In the genomic region with DNA sequence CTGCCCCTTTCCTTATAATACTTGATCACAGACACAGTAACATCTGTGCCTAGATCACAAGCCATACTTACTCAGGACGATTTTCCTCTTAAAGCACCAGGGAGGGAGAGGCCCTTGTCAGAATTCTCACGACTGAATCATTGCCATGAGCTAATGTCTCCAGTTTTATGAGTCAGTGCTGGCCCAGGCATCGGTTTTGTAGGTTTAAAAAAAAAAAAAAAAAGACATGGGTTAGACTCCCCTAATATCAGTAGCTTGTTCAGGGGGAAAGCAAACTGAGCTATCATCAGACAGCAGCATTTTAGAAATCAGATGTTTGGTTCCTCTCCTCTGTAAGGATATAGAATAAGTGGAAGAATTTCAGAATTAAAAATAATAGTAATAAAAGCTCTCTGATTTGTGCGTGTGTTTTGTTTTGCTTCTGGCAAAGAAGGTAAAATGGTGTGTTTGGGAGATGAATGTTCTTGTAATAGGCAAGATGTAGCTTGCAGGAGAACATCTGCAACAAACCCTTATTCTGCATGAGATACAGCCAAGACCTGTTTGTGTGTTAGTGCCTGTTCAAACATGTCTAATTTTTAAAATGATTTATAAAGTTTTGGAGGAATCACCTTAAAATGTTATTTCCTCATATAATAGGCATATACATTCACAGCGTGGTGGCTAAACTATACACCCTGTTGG, we compare ENCODE assay signal across 12 cellular contexts.
DNase-seq lines count a peak whose midpoint lies in the region; FAIRE-seq and TF ChIP-seq lines count a peak whose summit lies in the region.
"Had no signal": no experiment of that assay in that cellular context is flagged by ENCODE, and none has a peak within 500 bp of the region (broad histone marks: within the 10 kb centered on the region; RNA-seq: fewer than 3 reads in every experiment).

No MANE protein-coding gene starts in this region.

- DNase-seq in NCI-H82 (lab: John Stamatoyannopoulos, UW): peak; percentile 36
- DNase-seq in NCI-H82 treated with DMSO at 0.1 percent for 48 hours (lab: John Stamatoyannopoulos, UW; ENCODE audit: unreplicated experiment): no peak
- DNase-seq in RCC 7860 (ENCODE audit: low spot score): peak; percentile 90
- DNase-seq in fibroblast of mammary gland (ENCODE audit: low read depth): peak; percentile 94
- peak; percentile 18 for DNase-seq in smooth muscle cell of the brain vasculature (ENCODE audit: low read depth, low spot score)
- no peak for DNase-seq in globus pallidus (ENCODE audit: low spot score)
- DNase-seq in NOMO-1 (lab: John Stamatoyannopoulos, UW; ENCODE audit: unreplicated experiment in 2 of 2): no peak
- DNase-seq in T-helper 9 cell: no peak
- DNase-seq: activated CD4-positive, alpha-beta T cell treated with anti-CD3 and anti-CD28 coated beads, Interleukin-2, amount 50 U/mL, for 48 hours; head of caudate nucleus had no signal

- no peak for TF ChIP-seq CTCF in fibroblast of mammary gland (conservative IDR thresholded peaks at IDR 0.05; ENCODE audit: control insufficient read depth, insufficient read depth, low read depth, low read length)

- peak; percentile 96 for FAIRE-seq in RCC 7860 (lab: Jason Lieb, UNC)

- no peak overlapping the region for H3K4me3 ChIP-seq in fibroblast of mammary gland (ENCODE audit: control insufficient read depth, low read depth, low read length)
- H3K4me3 ChIP-seq: adrenal gland, SJSA1 had no signal

Comparison
In these comparisons a context has a peak if more than half of its experiments do, and no peak if none do; other contexts are left out.
1. DNase-seq: peak in NCI-H82 (single experiment), RCC 7860 (single experiment), fibroblast of mammary gland (single experiment) and smooth muscle cell of the brain vasculature (single experiment); none in NCI-H82 treated with DMSO at 0.1 percent for 48 hours (single experiment), globus pallidus (single experiment), NOMO-1 (0 of 2) and T-helper 9 cell (single experiment).